Comparison of ENCODE assay signal across 1 cellular context in genomic region chrX:45842916-45843315, GRCh38.
TF ChIP-seq lines count a peak whose summit lies in the region.

No MANE protein-coding gene starts in this region.

TF ChIP-seq in HCT116, 20 proteins besides CTCF, POLR2A, EP300 and RAD21:
- TF ChIP-seq REST (IDR thresholded peaks at IDR 0.05; ENCODE audit: low read depth) (no peak), JUND (IDR thresholded peaks at IDR 0.05) (no peak), MAX (IDR thresholded peaks at IDR 0.05) (no peak), SRF (IDR thresholded peaks at IDR 0.05; ENCODE audit: low read depth) (no peak), TCF7L2 (IDR thresholded peaks at IDR 0.05; ENCODE audit: borderline replicate concordance, extremely low read depth, insufficient read depth, insufficient read length) (no peak), ZBTB33 (IDR thresholded peaks at IDR 0.05; ENCODE audit: extremely low read depth, insufficient replicate concordance, low read length) (no peak), ZFX (IDR thresholded peaks at IDR 0.05) (no peak), CEBPB (IDR thresholded peaks at IDR 0.05; ENCODE audit: low read depth) (no peak), EZH2 (IDR thresholded peaks at IDR 0.05) (no peak), YY1 (IDR thresholded peaks at IDR 0.05; ENCODE audit: extremely low read depth, insufficient replicate concordance, low read depth, low read length) (no peak), ZNF274 (IDR thresholded peaks at IDR 0.05; ENCODE audit: low read depth, low read length) (no peak), EGR1 (IDR thresholded peaks at IDR 0.05; ENCODE audit: low read depth) (no peak), ATF3 (IDR thresholded peaks at IDR 0.05) (no peak), SIN3A (IDR thresholded peaks at IDR 0.05; ENCODE audit: low read depth) (no peak), SP1 (IDR thresholded peaks at IDR 0.05; ENCODE audit: low read depth) (no peak)
